ENCODE assay signal across 19 cellular contexts in the genomic region with DNA sequence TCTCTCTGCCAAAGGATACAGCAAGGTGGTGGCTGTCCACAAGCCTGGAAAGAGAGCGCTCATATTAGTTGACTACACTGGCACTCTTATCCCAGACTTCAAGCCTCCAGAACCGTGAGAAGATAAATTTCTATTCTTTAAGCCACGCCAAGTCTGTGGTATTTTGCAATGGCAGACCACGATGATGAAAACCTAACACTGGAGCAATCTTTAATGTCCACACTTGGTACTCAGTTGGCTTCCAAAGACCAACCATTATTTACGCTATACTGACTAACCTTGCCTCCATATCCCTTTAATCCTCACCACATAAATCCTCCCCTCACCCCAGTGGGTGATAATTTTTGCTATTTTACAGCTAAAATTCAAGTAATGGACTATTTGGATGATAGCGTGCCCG. TPM values are rescaled to one million over a fixed set of nuclear protein-coding genes. Genes with fewer than 3 reads are reported as not detected.
DNase-seq lines count a peak whose midpoint lies in the region; ATAC-seq and TF ChIP-seq lines count a peak whose summit lies in the region.
"Had no signal": no experiment of that assay in that cellular context is flagged by ENCODE, and none has a peak within 500 bp of the region (broad histone marks: within the 10 kb centered on the region; RNA-seq: fewer than 3 reads in every experiment).

No MANE protein-coding gene starts in this region.

- ATAC-seq in natural killer cell (peak in 2 of 3 donors; percentile 49 to 52), GM21367 (IDR thresholded peaks at IDR 0.05; ENCODE audit: unreplicated experiment) (no peak), HG02678 (IDR thresholded peaks at IDR 0.05; ENCODE audit: unreplicated experiment) (no peak), aorta (ENCODE audit: low FRiP score) (no peak)
- no peak for ATAC-seq in stimulated activated naive CD8-positive, alpha-beta T cell treated with anti-CD3 and anti-CD28 coated beads, Interleukin-15, Interleukin-2, amounts not matched to agents 100 U/mL and 50 U/mL, for 24 hours
- ATAC-seq: CD8-positive, alpha-beta T cell; effector memory CD8-positive, alpha-beta T cell had no signal

- TF ChIP-seq CTCF in CD14-positive monocyte (IDR thresholded peaks at IDR 0.05): no peak
- no peak for TF ChIP-seq CTCF in chondrocyte (IDR thresholded peaks at IDR 0.05)
- no peak for TF ChIP-seq CTCF in natural killer cell (IDR thresholded peaks at IDR 0.05)

- intact Hi-C loops in CD14-positive monocyte (cut with micrococcal nuclease) (no loop called here), natural killer cell (cut with micrococcal nuclease) (no loop called here), aorta (cut with DNase I) (no loop called here)

- H3K4me1 Mint-ChIP-seq in CD14-positive monocyte (peaks cover 33% of the 10 kb centered on the region), chondrocyte (ENCODE audit: low read depth) (peaks cover 33% of the 10 kb centered on the region), natural killer cell (peaks cover 6 to 15% of the 10 kb centered on the region in 2 donors)
- H3K4me1 Mint-ChIP-seq: neural crest cell had no signal

- H3K27me3 ChIP-seq in aorta (ENCODE audit: control insufficient read depth in 1 of 2, insufficient read depth in 2 of 2, low read length in 1 of 2): no peaks in the 10 kb centered on the region
- H3K27me3 ChIP-seq: upper lobe of left lung had no signal

- no peaks in the 10 kb centered on the region for H3K9me3 ChIP-seq in aorta (ENCODE audit: control insufficient read depth, low read length)
- H3K9me3 ChIP-seq: upper lobe of left lung had no signal

- H3K36me3 Mint-ChIP-seq in CD14-positive monocyte: peaks cover 0 to 3% of the 10 kb centered on the region in 2 donors
- no peaks in the 10 kb centered on the region for H3K36me3 Mint-ChIP-seq in chondrocyte (ENCODE audit: low read depth)
- H3K36me3 Mint-ChIP-seq in natural killer cell: no peaks in the 10 kb centered on the region
- H3K36me3 Mint-ChIP-seq: CD8-positive, alpha-beta T cell had no signal

- DNase-seq in CD14-positive monocyte (ENCODE audit: low spot score) (no peak), NOMO-1 treated with DMSO at 0.1 percent for 48 hours (lab: John Stamatoyannopoulos, UW; ENCODE audit: unreplicated experiment) (peak; percentile 80), chondrocyte (ENCODE audit: low spot score) (no peak), natural killer cell (no peak), aorta (no peak)
- DNase-seq in stimulated activated naive CD8-positive, alpha-beta T cell treated with anti-CD3 and anti-CD28 coated beads, Interleukin-15, Interleukin-2, amounts not matched to agents 100 U/mL and 50 U/mL, for 24 hours: no peak
- DNase-seq: activated CD4-positive, alpha-beta T cell treated with anti-CD3 and anti-CD28 coated beads for 1 hour; effector memory CD8-positive, alpha-beta T cell; hippocampal formation; MM.1S; NCI-H2081; NCI-H524; stimulated activated naive CD4-positive, alpha-beta T cell; upper lobe of left lung had no signal

- peaks cover 2% of the 10 kb centered on the region in 2 donors for H3K4me1 ChIP-seq in aorta (ENCODE audit: control insufficient read depth in 1 of 2, insufficient read depth in 2 of 2, low read length in 2 of 2)
- H3K4me1 ChIP-seq: upper lobe of left lung had no signal

- H3K27ac Mint-ChIP-seq in CD14-positive monocyte: peak overlapping the region; percentile 42 to 89 (median 78)
- peak overlapping the region; percentile 62 for H3K27ac Mint-ChIP-seq in chondrocyte (ENCODE audit: unreplicated experiment)
- H3K27ac Mint-ChIP-seq in natural killer cell: peak overlapping the region; percentile 50 to 81
- H3K27ac Mint-ChIP-seq: activated T-helper 1 cell treated with anti-CD3 and anti-CD28 coated beads, Interleukin-12 subunit alpha, Interleukin-12 subunit beta, Interleukin-2, Interleukin-4 antibody, amounts not matched to agents 30 ng/mL and 10 ng/mL and 1 ng/mL, durations not matched to agents 14 hours and 24 hours and 36 hours; CD8-positive, alpha-beta T cell; effector memory CD8-positive, alpha-beta T cell had no signal

- H3K36me3 ChIP-seq in aorta (ENCODE audit: control insufficient read depth in 1 of 2, insufficient read depth in 2 of 2, low read length in 1 of 2): no peaks in the 10 kb centered on the region
- H3K36me3 ChIP-seq: upper lobe of left lung had no signal

- peak overlapping the region; percentile 67 to 82 for H3K4me3 Mint-ChIP-seq in CD14-positive monocyte
- H3K4me3 Mint-ChIP-seq in chondrocyte (ENCODE audit: unreplicated experiment): no peak overlapping the region
- H3K4me3 Mint-ChIP-seq in natural killer cell: peak overlapping the region; percentile 77
- H3K4me3 Mint-ChIP-seq: activated T-helper 1 cell treated with anti-CD3 and anti-CD28 coated beads, Interleukin-12 subunit alpha, Interleukin-12 subunit beta, Interleukin-2, Interleukin-4 antibody, amounts not matched to agents 30 ng/mL and 10 ng/mL and 1 ng/mL, durations not matched to agents 14 hours and 24 hours and 36 hours; CD8-positive, alpha-beta T cell; effector memory CD8-positive, alpha-beta T cell; neural crest cell had no signal

- H3K9me3 Mint-ChIP-seq in CD14-positive monocyte (peaks cover 3 to 16% (median 11%) of the 10 kb centered on the region in 7 donors), chondrocyte (ENCODE audit: low read depth) (peaks cover 4% of the 10 kb centered on the region), natural killer cell (no peaks in the 10 kb centered on the region)
- H3K9me3 Mint-ChIP-seq: CD8-positive, alpha-beta T cell; effector memory CD8-positive, alpha-beta T cell had no signal

- H3K4me3 ChIP-seq in aorta (ENCODE audit: low read length in 2 of 2): no peak overlapping the region
- H3K4me3 ChIP-seq: upper lobe of left lung had no signal

- no peak overlapping the region for H3K27ac ChIP-seq in aorta (ENCODE audit: low read depth in 1 of 2, low read length in 2 of 2)
- H3K27ac ChIP-seq: upper lobe of left lung had no signal

- WGBS in aorta, 2 donors: 47 to 61% methylated on average over 7 of the region's 7 CpGs

- H3K27me3 Mint-ChIP-seq in CD14-positive monocyte (ENCODE audit: low read depth in 3 of 3) (peaks cover 0 to 4% (median 2%) of the 10 kb centered on the region in 3 donors), chondrocyte (ENCODE audit: low read depth) (no peaks in the 10 kb centered on the region), natural killer cell (ENCODE audit: low read depth in 2 of 2) (peaks cover 11 to 14% of the 10 kb centered on the region in 2 donors)

RNA-seq across cellular contexts. Expression of gene LACTB, which starts 16.9 kb away (rescaled TPM):
- polyA plus RNA-seq in CD14-positive monocyte (10 to 100 TPM; 40.4 to 59.3 TPM), aorta (10 to 100 TPM; 18.8 to 20.9 TPM)
- total RNA-seq in chondrocyte (19.4 to 22.4 TPM (median 20.7 TPM) in 3 replicates), natural killer cell (10 to 100 TPM; 17.1 to 29.1 (median 26.4) TPM), aorta (10 to 100 TPM; 12.6 to 17.4 TPM)

RNA-seq across cellular contexts. Expression of gene RPS27L, which starts 52.5 kb away (rescaled TPM):
- 100 to 1,000 TPM; 178 to 196 TPM for polyA plus RNA-seq in CD14-positive monocyte
- 211 to 242 TPM (median 221 TPM) in 3 replicates for total RNA-seq in chondrocyte
- total RNA-seq in natural killer cell: 10 to 100 TPM; 50.4 to 63.3 (median 52.2) TPM
- total RNA-seq in aorta: 100 to 1,000 TPM; 150 to 179 TPM
- 100 to 1,000 TPM; 367 to 767 TPM for polyA plus RNA-seq in aorta

Comparison
In these comparisons a context has a peak if more than half of its experiments do, and no peak if none do; other contexts are left out.
1. ATAC-seq: peak in natural killer cell (2 of 3); none in GM21367 (single experiment), HG02678 (single experiment), aorta (single experiment) and stimulated activated naive CD8-positive, alpha-beta T cell treated with anti-CD3 and anti-CD28 coated beads, Interleukin-15, Interleukin-2, amounts not matched to agents 100 U/mL and 50 U/mL, for 24 hours (single experiment).
2. Peak in every context shown above with its lines, with median percentiles within 50 percentile points of each other: H3K27ac Mint-ChIP-seq.